ENCODE assay signal across 8 cellular contexts in genomic region chr3:56980798-56981390, GRCh38.
DNase-seq lines count a peak whose midpoint lies in the region; ATAC-seq and TF ChIP-seq lines count a peak whose summit lies in the region.

No MANE protein-coding gene starts in this region.

- peak overlapping the region; percentile 4 to 68 for H3K18ac ChIP-seq in mesenchymal stem cell (ENCODE audit: low read depth in 1 of 2, low read length in 2 of 2)

- 39 to 44% (median 39%) methylated on average over 5 of the region's 5 CpGs for WGBS in adrenal gland, 4 donors
- 21% methylated on average over 3 of the region's 5 CpGs for WGBS in mesenchymal stem cell

- H3K9me3 Mint-ChIP-seq in CD14-positive monocyte, result peaks cover 0 to 1% (median 0%) of the 10 kb centered on the region in 7 donors

- no peak overlapping the region for H2BK120ac ChIP-seq in mesenchymal stem cell (ENCODE audit: low read depth, low read length)

- H2AFZ ChIP-seq in mesenchymal stem cell (ENCODE audit: low read depth, low read length), result no peak overlapping the region

- H2BK5ac ChIP-seq in mesenchymal stem cell (ENCODE audit: low read depth, low read length, poor library complexity, severe bottlenecking), result no peak overlapping the region

- no peak overlapping the region for H4K91ac ChIP-seq in mesenchymal stem cell (ENCODE audit: low read length)

- peaks cover 20 to 30% of the 10 kb centered on the region in 2 donors for H3K4me1 ChIP-seq in adrenal gland (replicated peaks in 1 of 2)
- peaks cover 2% of the 10 kb centered on the region for H3K4me1 ChIP-seq in mesenchymal stem cell (ENCODE audit: control insufficient read depth, insufficient read depth, low read depth, low read length)

- H2BK15ac ChIP-seq in mesenchymal stem cell (ENCODE audit: low read depth, poor library complexity, severe bottlenecking), result no peak overlapping the region

- H4K8ac ChIP-seq in mesenchymal stem cell (ENCODE audit: low read length), result no peak overlapping the region

- peak overlapping the region; percentile 33 to 87 (median 63) for H3K27ac Mint-ChIP-seq in CD14-positive monocyte

- no peaks in the 10 kb centered on the region for H3K79me1 ChIP-seq in mesenchymal stem cell (replicated peaks; ENCODE audit: low read length, poor library complexity, severe bottlenecking)

- no peak overlapping the region for H3K14ac ChIP-seq in mesenchymal stem cell (ENCODE audit: low read length in 2 of 2)

- no peaks in the 10 kb centered on the region for H3K36me3 Mint-ChIP-seq in CD14-positive monocyte

- peak overlapping the region in 1 of 2 experiments; percentile 76 for H2BK12ac ChIP-seq in mesenchymal stem cell (ENCODE audit: low read length in 2 of 2)

- TF ChIP-seq CTCF in CD14-positive monocyte (IDR thresholded peaks at IDR 0.05), result no peak
- no peak for TF ChIP-seq CTCF in adrenal gland (IDR thresholded peaks at IDR 0.05)

- no peak overlapping the region for H3K23ac ChIP-seq in mesenchymal stem cell (ENCODE audit: low read length in 2 of 2)

- H3K4ac ChIP-seq in mesenchymal stem cell (ENCODE audit: low read depth in 1 of 2, low read length in 2 of 2), result no peak overlapping the region

- H3K9me3 ChIP-seq in adrenal gland (replicated peaks in 1 of 3), result no peaks in the 10 kb centered on the region
- no peaks in the 10 kb centered on the region for H3K9me3 ChIP-seq in mesenchymal stem cell (ENCODE audit: control insufficient read depth, low read length)

- peaks cover 2 to 7% (median 4%) of the 10 kb centered on the region in 3 donors for H3K27me3 Mint-ChIP-seq in CD14-positive monocyte (ENCODE audit: low read depth in 3 of 3)

- no peak for TF ChIP-seq POLR2A in adrenal gland (IDR thresholded peaks at IDR 0.05)

- H3K27ac ChIP-seq in adrenal gland, result peak overlapping the region in 4 of 5 donors; percentile 3 to 79 (median 59)
- H3K27ac ChIP-seq in mesenchymal stem cell (ENCODE audit: low read length, poor library complexity, severe bottlenecking), result no peak overlapping the region

- H3K9ac ChIP-seq in mesenchymal stem cell (ENCODE audit: low read length), result peak overlapping the region; percentile 73

- no peaks in the 10 kb centered on the region for H3K27me3 ChIP-seq in adrenal gland
- no peaks in the 10 kb centered on the region for H3K27me3 ChIP-seq in mesenchymal stem cell (ENCODE audit: control insufficient read depth in 1 of 2, insufficient read depth in 1 of 2, low read length in 2 of 2)

- H3K4me3 Mint-ChIP-seq in CD14-positive monocyte, result no peak overlapping the region

- intact Hi-C loops in CD14-positive monocyte (cut with micrococcal nuclease), result loop anchor here in 1 of 2 donors (10.0 kb wide), 1 partner anchor 56 kb away; no protein-coding TSS in a partner anchor
- intact Hi-C loops in adrenal gland (cut with DNase I), result no loop called here

- no peak overlapping the region for H3K4me2 ChIP-seq in mesenchymal stem cell (ENCODE audit: low read length, poor library complexity, severe bottlenecking)

- DNase-seq in CD14-positive monocyte (ENCODE audit: low spot score) (peak; percentile 92), NOMO-1 treated with dmso at 0.1 percent for 144 hours (lab: John Stamatoyannopoulos, UW; ENCODE audit: unreplicated experiment) (peak; percentile 95), adrenal gland (peak; percentile 63 to 89 (median 88)), mesenchymal stem cell (peak; percentile 99), ureter (ENCODE audit: low spot score) (peak; percentile 56), NCI-H2196 treated with DMSO at 0.1 percent for 48 hours (lab: John Stamatoyannopoulos, UW; ENCODE audit: unreplicated experiment) (no peak), NCI-H2171 treated with DMSO at 0.1 percent for 48 hours (lab: John Stamatoyannopoulos, UW) (no peak)

- H3K36me3 ChIP-seq in adrenal gland (replicated peaks in 1 of 2) (no peaks in the 10 kb centered on the region), mesenchymal stem cell (ENCODE audit: control insufficient read depth in 1 of 2, insufficient read depth in 2 of 2, low read depth in 1 of 2, low read length in 2 of 2) (no peaks in the 10 kb centered on the region)

- no peak for ATAC-seq in GM19351 (IDR thresholded peaks at IDR 0.05; ENCODE audit: unreplicated experiment)

- no peak overlapping the region for H3K4me3 ChIP-seq in adrenal gland
- peak overlapping the region in 1 of 2 experiments; percentile 30 for H3K4me3 ChIP-seq in mesenchymal stem cell (ENCODE audit: insufficient read depth in 1 of 2, low read depth in 1 of 2, low read length in 2 of 2)

- H2AK5ac ChIP-seq in mesenchymal stem cell (ENCODE audit: low read length, severe bottlenecking), result no peak overlapping the region

- H3K4me1 Mint-ChIP-seq in CD14-positive monocyte, result peaks cover 24% of the 10 kb centered on the region

Comparison
In these comparisons a context has a peak if more than half of its experiments do, and no peak if none do; other contexts are left out.
1. DNase-seq: peak in CD14-positive monocyte (single experiment), NOMO-1 treated with dmso at 0.1 percent for 144 hours (single experiment), adrenal gland (7 of 7), mesenchymal stem cell (single experiment) and ureter (single experiment); none in NCI-H2196 treated with DMSO at 0.1 percent for 48 hours (single experiment) and NCI-H2171 treated with DMSO at 0.1 percent for 48 hours (single experiment).